16 cellular contexts compared by ENCODE assay signal in genomic region chr6:159033160-159034049, GRCh38. TPM values are rescaled to one million over a fixed set of nuclear protein-coding genes. Genes with fewer than 3 reads are reported as not detected.
A peak's percentile ranks its signal among the peaks of the same experiment; 100 is the strongest.
DNase-seq lines count a peak whose midpoint lies in the region; ATAC-seq and TF ChIP-seq lines count a peak whose summit lies in the region.
"Had no signal": no experiment of that assay in that cellular context is flagged by ENCODE, and none has a peak within 500 bp of the region (broad histone marks: within the 10 kb centered on the region; RNA-seq: fewer than 3 reads in every experiment).

No MANE protein-coding gene starts in this region.

- peaks cover 0 to 19% (median 0%) of the 10 kb centered on the region in 11 experiments; a peak in 6 of 22 replicates for H4K20me1 ChIP-seq in BLaER1 treated with 17β-estradiol and CSF1 and Interleukin-3, amounts not matched to agents 10 nM and 100 nM
- H4K20me1 ChIP-seq in PC-9 (ENCODE audit: insufficient read depth), result no peaks in the 10 kb centered on the region

- in situ Hi-C loops in KBM-7 (cut with MboI; ENCODE audit: low pct_unique_long_range_greater_than_20kb, low sequenced_read_pairs), result no loop called here

- H3K4me2 ChIP-seq in BLaER1 treated with 17β-estradiol and CSF1 and Interleukin-3, amounts not matched to agents 10 nM and 100 nM, result peak overlapping the region in 4 of 11 experiments; percentile 2 to 80 (median 70); a peak in 6 of 22 replicates
- no peak overlapping the region for H3K4me2 ChIP-seq in PC-9

- no peak overlapping the region for H2AFZ ChIP-seq in PC-9

- peaks cover 26 to 41% (median 39%) of the 10 kb centered on the region in 11 experiments for H3K36me3 ChIP-seq in BLaER1 treated with 17β-estradiol and CSF1 and Interleukin-3, amounts not matched to agents 10 nM and 100 nM
- H3K36me3 ChIP-seq in left lung (peaks cover 0 to 35% of the 10 kb centered on the region in 2 donors), PC-9 (ENCODE audit: low read depth) (no peaks in the 10 kb centered on the region)
- H3K36me3 ChIP-seq: ovary, tibial artery had no signal

- POLR2A ChIA-PET in PC-9 (lab: Charles Lee; ENCODE audit: unreplicated experiment), result no interaction called here

- peaks cover 25 to 79% (median 36%) of the 10 kb centered on the region in 10 experiments for H3K4me1 ChIP-seq in BLaER1 treated with 17β-estradiol and CSF1 and Interleukin-3, amounts not matched to agents 10 nM and 100 nM
- H3K4me1 ChIP-seq in left lung (peaks cover 0 to 54% of the 10 kb centered on the region in 2 donors), PC-9 (replicated peaks; ENCODE audit: insufficient read depth) (no peaks in the 10 kb centered on the region)

- CTCF ChIA-PET in PC-9 (lab: Charles Lee), result no interaction called here

- no peaks in the 10 kb centered on the region for H3K9me2 ChIP-seq in PC-9 (ENCODE audit: insufficient read depth)

- TF ChIP-seq CTCF in left lung (IDR thresholded peaks at IDR 0.05), result no peak
- TF ChIP-seq CTCF in PC-9 (conservative IDR thresholded peaks at IDR 0.05), result no peak

- H3F3A ChIP-seq in PC-9 (ENCODE audit: insufficient read depth, low read depth), result no peaks in the 10 kb centered on the region

- intact Hi-C loops in left lung (cut with DNase I) (no loop called here), PC-9 (cut with micrococcal nuclease; ENCODE audit: unreplicated experiment) (no loop called here)

- ATAC-seq in GM18868 (IDR thresholded peaks at IDR 0.05; ENCODE audit: unreplicated experiment) (peak; percentile 66), left lung (peak; percentile 21)

- no peak overlapping the region for H3K9ac ChIP-seq in BLaER1 treated with 17β-estradiol and CSF1 and Interleukin-3, amounts not matched to agents 10 nM and 100 nM

- BruUV-seq in PC-9 (replicated peaks; lab: Mats Ljungman, UMichigan), result no TSS peak

- peak overlapping the region in 10 of 11 experiments; percentile 4 to 58 (median 32); a peak in 15 of 22 replicates for H3K27ac ChIP-seq in BLaER1 treated with 17β-estradiol and CSF1 and Interleukin-3, amounts not matched to agents 10 nM and 100 nM
- H3K27ac ChIP-seq in left lung, result peak overlapping the region in 1 of 2 donors; percentile 51
- no peak overlapping the region for H3K27ac ChIP-seq in PC-9
- H3K27ac ChIP-seq: ovary, tibial artery had no signal

- H3K27me3 ChIP-seq in BLaER1 treated with 17β-estradiol and CSF1 and Interleukin-3, amounts not matched to agents 10 nM and 100 nM, result no peaks in the 10 kb centered on the region
- H3K27me3 ChIP-seq in left lung (no peaks in the 10 kb centered on the region), PC-9 (ENCODE audit: insufficient read depth, low read depth) (no peaks in the 10 kb centered on the region)
- H3K27me3 ChIP-seq: ovary had no signal

- DNase-seq in RPMI8226 (peak; percentile 14), left lung (no peak), PC-9 (no peak), KBM-7 (no peak), AG20443 (ENCODE audit: low spot score) (no peak), mesenteric fat pad (ENCODE audit: low spot score) (no peak)
- DNase-seq: DMS79; effector memory CD4-positive, alpha-beta T cell; H9; mesenchymal stem cell; ovary; T-helper 1 cell; tibial artery had no signal

- H3K79me2 ChIP-seq in PC-9 (ENCODE audit: low read depth), result no peaks in the 10 kb centered on the region

- no peak overlapping the region for H3K4me3 ChIP-seq in BLaER1 treated with 17β-estradiol and CSF1 and Interleukin-3, amounts not matched to agents 10 nM and 100 nM
- no peak overlapping the region for H3K4me3 ChIP-seq in left lung
- no peak overlapping the region for H3K4me3 ChIP-seq in PC-9
- H3K4me3 ChIP-seq: ovary, tibial artery had no signal

- no peaks in the 10 kb centered on the region for H3K9me3 ChIP-seq in BLaER1 treated with 17β-estradiol and CSF1 and Interleukin-3, amounts not matched to agents 10 nM and 100 nM (replicated peaks in 1 of 11)
- H3K9me3 ChIP-seq in left lung, result no peaks in the 10 kb centered on the region
- no peaks in the 10 kb centered on the region for H3K9me3 ChIP-seq in PC-9 (ENCODE audit: insufficient read depth, low read depth)
- H3K9me3 ChIP-seq: ovary, tibial artery had no signal

RNA-seq across cellular contexts. Expression of gene TAGAP, which starts 11.4 kb away (rescaled TPM):
- total RNA-seq in left lung, result 10 to 100 TPM in 1 of 2 donors, 1 to 10 TPM in 1; 8.2 to 15.1 TPM
- 0.23 TPM in 1 of 2 replicates, not detected in the other for total RNA-seq in PC-9 (2021)
- total RNA-seq in mesenteric fat pad, result 5.7 TPM
- total RNA-seq: H9, HT-29 had no signal

RNA-seq across cellular contexts. Expression of gene RSPH3, which starts 33.4 kb away (rescaled TPM):
- total RNA-seq in left lung (10 to 100 TPM; 12.4 to 18.0 TPM), PC-9 (2021) (10.9 and 16.6 TPM in 2 replicates), mesenteric fat pad (6.7 TPM)
